Comparison of ENCODE assay signal across 16 cellular contexts in genomic region chr7:43501881-43502280, GRCh38.
DNase-seq lines count a peak whose midpoint lies in the region; TF ChIP-seq lines count a peak whose summit lies in the region.
"Had no signal": no experiment of that assay in that cellular context is flagged by ENCODE, and none has a peak within 500 bp of the region (broad histone marks: within the 10 kb centered on the region; RNA-seq: fewer than 3 reads in every experiment).

No MANE protein-coding gene starts in this region.

- H3K4me3 ChIP-seq in brain microvascular endothelial cell (ENCODE audit: low read depth, low read length), result no peak overlapping the region
- H3K4me3 ChIP-seq in Peyer's patch, result no peak overlapping the region
- H3K4me3 ChIP-seq: A549, upper lobe of right lung had no signal

- in situ Hi-C loops in brain microvascular endothelial cell (cut with HindIII; ENCODE audit: low pct_ligation_motif_present, low sequenced_read_pairs), result no loop called here

- DNase-seq in A172 (ENCODE audit: low spot score) (peak; percentile 55), HS-27A (ENCODE audit: low read depth) (peak; percentile 14), brain microvascular endothelial cell (peak; percentile 75), left kidney (ENCODE audit: low read depth, low spot score) (peak; percentile 27), hypothalamus (lab: John Stamatoyannopoulos, UW) (no peak), GM10266 (ENCODE audit: extremely low spot score) (no peak), Peyer's patch (no peak), NCI-H82 treated with DMSO at 0.1 percent for 48 hours (lab: John Stamatoyannopoulos, UW; ENCODE audit: unreplicated experiment) (no peak)
- DNase-seq: effector memory CD4-positive, alpha-beta T cell; glutamatergic neuron; naive thymus-derived CD8-positive, alpha-beta T cell; NCI-H446; PC-3; stimulated activated CD4-positive, alpha-beta T cell treated with anti-CD3 and anti-CD28 coated beads, Interleukin-2, amount 100 ng/mL, for 24 hours; upper lobe of right lung had no signal

- H3K27me3 ChIP-seq in brain microvascular endothelial cell (replicated peaks), result no peaks in the 10 kb centered on the region
- no peaks in the 10 kb centered on the region for H3K27me3 ChIP-seq in Peyer's patch
- H3K27me3 ChIP-seq: upper lobe of right lung had no signal

- TF ChIP-seq POLR2A in Peyer's patch (IDR thresholded peaks at IDR 0.05), result no peak

- H3K4me1 ChIP-seq in Peyer's patch, result no peaks in the 10 kb centered on the region
- H3K4me1 ChIP-seq: A549, upper lobe of right lung had no signal

- H3K27ac ChIP-seq in brain microvascular endothelial cell, result no peak overlapping the region
- H3K27ac ChIP-seq in Peyer's patch, result no peak overlapping the region
- H3K27ac ChIP-seq: A549, upper lobe of right lung had no signal

- TF ChIP-seq CTCF in brain microvascular endothelial cell (IDR thresholded peaks at IDR 0.05; ENCODE audit: low read depth, low read length, missing control alignments) (no peak), GM10266 (IDR thresholded peaks at IDR 0.05; ENCODE audit: control insufficient read depth, insufficient read depth, low read depth, missing control alignments) (no peak), Peyer's patch (IDR thresholded peaks at IDR 0.05) (no peak)

- no peaks in the 10 kb centered on the region for H3K9me3 ChIP-seq in Peyer's patch
- H3K9me3 ChIP-seq: A549, upper lobe of right lung had no signal

- H3K36me3 ChIP-seq in brain microvascular endothelial cell (replicated peaks), result no peaks in the 10 kb centered on the region
- no peaks in the 10 kb centered on the region for H3K36me3 ChIP-seq in Peyer's patch
- H3K36me3 ChIP-seq: upper lobe of right lung had no signal

Comparison
In these comparisons a context has a peak if more than half of its experiments do, and no peak if none do; other contexts are left out.
1. DNase-seq: peak in A172 (single experiment), HS-27A (single experiment), brain microvascular endothelial cell (single experiment) and left kidney (single experiment); none in hypothalamus (0 of 51), GM10266 (single experiment), Peyer's patch (0 of 3) and NCI-H82 treated with DMSO at 0.1 percent for 48 hours (single experiment).